Comparison of ENCODE assay signal across 1 cellular context in the genomic region with DNA sequence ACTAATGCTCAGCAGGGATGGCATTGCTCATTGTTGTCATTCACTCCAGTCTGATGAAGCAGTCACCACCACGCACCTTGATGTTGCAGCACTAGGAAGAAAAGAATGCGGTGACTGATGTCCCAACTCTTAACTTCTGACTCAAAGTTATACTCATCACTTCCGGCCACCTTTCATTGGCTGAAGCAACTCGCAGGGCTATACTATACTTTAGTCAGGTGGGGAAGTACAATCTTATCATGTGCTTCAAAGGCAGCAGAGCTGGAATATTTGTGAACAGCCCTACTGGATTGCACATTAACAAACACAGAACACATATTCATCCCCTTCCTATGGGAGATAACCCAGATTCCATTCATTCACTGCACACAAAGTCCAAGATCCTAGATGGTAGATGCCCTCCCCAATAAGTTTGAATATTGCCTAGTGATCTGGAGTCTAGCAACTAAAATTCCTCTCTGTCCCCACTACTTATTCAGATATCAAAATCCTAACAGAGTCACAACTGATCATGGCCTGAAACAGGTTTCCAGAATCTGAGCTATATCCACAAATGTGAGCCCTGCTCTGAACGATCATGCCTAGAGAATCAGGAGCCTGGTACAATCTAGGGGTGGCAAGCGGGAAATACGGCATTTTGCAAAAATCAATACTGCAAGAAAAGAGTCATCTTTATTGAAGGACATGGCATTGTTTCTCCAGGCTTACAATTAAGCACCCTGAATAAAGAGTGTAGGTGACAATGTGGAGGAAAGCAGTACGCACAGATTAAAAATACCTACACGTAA.
TF ChIP-seq lines count a peak whose summit lies in the region.

No MANE protein-coding gene starts in this region.

TF ChIP-seq in HepG2, 621 proteins besides CTCF, POLR2A, EP300 and RAD21 (continues in another document):
- TF ChIP-seq, protein P1, sequence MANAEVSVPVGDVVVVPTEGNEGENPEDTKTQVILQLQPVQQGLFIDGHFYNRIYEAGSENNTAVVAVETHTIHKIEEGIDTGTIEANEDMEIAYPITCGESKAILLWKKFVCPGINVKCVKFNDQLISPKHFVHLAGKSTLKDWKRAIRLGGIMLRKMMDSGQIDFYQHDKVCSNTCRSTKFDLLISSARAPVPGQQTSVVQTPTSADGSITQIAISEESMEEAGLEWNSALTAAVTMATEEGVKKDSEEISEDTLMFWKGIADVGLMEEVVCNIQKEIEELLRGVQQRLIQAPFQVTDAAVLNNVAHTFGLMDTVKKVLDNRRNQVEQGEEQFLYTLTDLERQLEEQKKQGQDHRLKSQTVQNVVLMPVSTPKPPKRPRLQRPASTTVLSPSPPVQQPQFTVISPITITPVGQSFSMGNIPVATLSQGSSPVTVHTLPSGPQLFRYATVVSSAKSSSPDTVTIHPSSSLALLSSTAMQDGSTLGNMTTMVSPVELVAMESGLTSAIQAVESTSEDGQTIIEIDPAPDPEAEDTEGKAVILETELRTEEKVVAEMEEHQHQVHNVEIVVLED (CRISPR knock-in tag; IDR thresholded peaks at IDR 0.05; ENCODE audit: borderline replicate concordance): no peak
- TF ChIP-seq RELA (CRISPR knock-in tag; IDR thresholded peaks at IDR 0.05) (no peak), KDM3A (CRISPR knock-in tag; IDR thresholded peaks at IDR 0.05; ENCODE audit: low read depth) (0 out of 2 replicates have a peak, but pooled peaks have one; percentile 48), REPIN1 (CRISPR knock-in tag; IDR thresholded peaks at IDR 0.05; ENCODE audit: borderline replicate concordance, low read depth) (peak; percentile 76; the same call in 1 of the 2 replicates), RORA (CRISPR knock-in tag; IDR thresholded peaks at IDR 0.05) (no peak), HNRNPLL (IDR thresholded peaks at IDR 0.05; ENCODE audit: low read depth, low read length, poor library complexity, severe bottlenecking) (no peak), ASH2L (IDR thresholded peaks at IDR 0.05; ENCODE audit: insufficient read length, low read depth, low read length) (peak; percentile 76), MEIS2 (CRISPR knock-in tag; IDR thresholded peaks at IDR 0.05) (no peak), PBX3 (CRISPR knock-in tag; IDR thresholded peaks at IDR 0.05; ENCODE audit: borderline replicate concordance) (no peak), ZMAT3 (CRISPR knock-in tag; conservative IDR thresholded peaks at IDR 0.05) (no peak), ZNF570 (CRISPR knock-in tag; IDR thresholded peaks at IDR 0.05; ENCODE audit: borderline replicate concordance) (no peak), DDIT3 (CRISPR knock-in tag; IDR thresholded peaks at IDR 0.05) (no peak), GPBP1L1 (CRISPR knock-in tag; IDR thresholded peaks at IDR 0.05) (no peak), ZNF556 (CRISPR knock-in tag; IDR thresholded peaks at IDR 0.05; ENCODE audit: borderline replicate concordance) (no peak), PHB2 (IDR thresholded peaks at IDR 0.05; ENCODE audit: partially characterized antibody) (no peak), ATRX (CRISPR knock-in tag; IDR thresholded peaks at IDR 0.05; ENCODE audit: borderline replicate concordance) (no peak), NFIB (CRISPR knock-in tag; IDR thresholded peaks at IDR 0.05; ENCODE audit: borderline replicate concordance) (no peak), MED1 (CRISPR knock-in tag; IDR thresholded peaks at IDR 0.05) (peak; percentile 90), ZBTB10 (CRISPR knock-in tag; IDR thresholded peaks at IDR 0.05; ENCODE audit: borderline replicate concordance) (no peak), ZFP37 (CRISPR knock-in tag; IDR thresholded peaks at IDR 0.05; ENCODE audit: borderline replicate concordance) (no peak), TEAD2 (CRISPR knock-in tag; IDR thresholded peaks at IDR 0.05) (no peak), POLR2G (IDR thresholded peaks at IDR 0.05; ENCODE audit: low read depth, low read length) (peak; percentile 67), ATF3 (CRISPR knock-in tag; IDR thresholded peaks at IDR 0.05) (peak; percentile 76), ESRRA (CRISPR knock-in tag; IDR thresholded peaks at IDR 0.05; ENCODE audit: low read depth) (no peak; the same call in 1 of the 2 replicates), ELF1 (CRISPR knock-in tag; IDR thresholded peaks at IDR 0.05) (peak; percentile 73), KLF13 (CRISPR knock-in tag; IDR thresholded peaks at IDR 0.05) (no peak), YEATS4 (CRISPR knock-in tag; IDR thresholded peaks at IDR 0.05; ENCODE audit: borderline replicate concordance) (peak; percentile 28; the same call in 1 of the 2 replicates), ARHGAP35 (CRISPR knock-in tag; IDR thresholded peaks at IDR 0.05; ENCODE audit: borderline replicate concordance) (no peak), MLLT10 (CRISPR knock-in tag; IDR thresholded peaks at IDR 0.05) (no peak), NCOA5 (CRISPR knock-in tag; IDR thresholded peaks at IDR 0.05) (no peak), GABPB1 (CRISPR knock-in tag; IDR thresholded peaks at IDR 0.05) (peak; percentile 77), NR3C1 (CRISPR knock-in tag; IDR thresholded peaks at IDR 0.05) (no peak), ZNF549 (CRISPR knock-in tag; IDR thresholded peaks at IDR 0.05) (no peak), ZNF34 (CRISPR knock-in tag; IDR thresholded peaks at IDR 0.05; ENCODE audit: borderline replicate concordance) (no peak), CENPX (CRISPR knock-in tag; IDR thresholded peaks at IDR 0.05) (no peak), ZKSCAN1 (IDR thresholded peaks at IDR 0.05; ENCODE audit: low read length) (no peak; the same call in 1 of the 2 replicates), ZNF878 (CRISPR knock-in tag; IDR thresholded peaks at IDR 0.05) (peak; percentile 74; the same call in 1 of the 2 replicates), ZNF253 (CRISPR knock-in tag; IDR thresholded peaks at IDR 0.05; ENCODE audit: borderline replicate concordance) (no peak), ZNF230 (CRISPR knock-in tag; IDR thresholded peaks at IDR 0.05) (0 out of 2 replicates have a peak, but pooled peaks have one; percentile 20), TAF15 (IDR thresholded peaks at IDR 0.05; ENCODE audit: low read depth, low read length, poor library complexity, severe bottlenecking) (no peak), ZNF383 (CRISPR knock-in tag; IDR thresholded peaks at IDR 0.05; ENCODE audit: borderline replicate concordance) (no peak), RARA (CRISPR knock-in tag; IDR thresholded peaks at IDR 0.05) (peak; percentile 78), SATB2 (CRISPR knock-in tag; IDR thresholded peaks at IDR 0.05) (no peak), PHF8 (CRISPR knock-in tag; IDR thresholded peaks at IDR 0.05) (peak; percentile 23; the same call in 1 of the 2 replicates), ZNF619 (CRISPR knock-in tag; IDR thresholded peaks at IDR 0.05) (no peak), FLYWCH1 (CRISPR knock-in tag; IDR thresholded peaks at IDR 0.05) (no peak), TBP (CRISPR knock-in tag; IDR thresholded peaks at IDR 0.05) (no peak), ZNF782 (CRISPR knock-in tag; IDR thresholded peaks at IDR 0.05; ENCODE audit: borderline replicate concordance) (no peak), HOXA7 (CRISPR knock-in tag; IDR thresholded peaks at IDR 0.05) (no peak), PAF1 (CRISPR knock-in tag; IDR thresholded peaks at IDR 0.05) (no peak), ZNF501 (CRISPR knock-in tag; IDR thresholded peaks at IDR 0.05) (no peak), NFE2 (CRISPR knock-in tag; IDR thresholded peaks at IDR 0.05) (no peak), TMF1 (CRISPR knock-in tag; IDR thresholded peaks at IDR 0.05; ENCODE audit: low read depth) (no peak)
- TF ChIP-seq, protein P2, sequence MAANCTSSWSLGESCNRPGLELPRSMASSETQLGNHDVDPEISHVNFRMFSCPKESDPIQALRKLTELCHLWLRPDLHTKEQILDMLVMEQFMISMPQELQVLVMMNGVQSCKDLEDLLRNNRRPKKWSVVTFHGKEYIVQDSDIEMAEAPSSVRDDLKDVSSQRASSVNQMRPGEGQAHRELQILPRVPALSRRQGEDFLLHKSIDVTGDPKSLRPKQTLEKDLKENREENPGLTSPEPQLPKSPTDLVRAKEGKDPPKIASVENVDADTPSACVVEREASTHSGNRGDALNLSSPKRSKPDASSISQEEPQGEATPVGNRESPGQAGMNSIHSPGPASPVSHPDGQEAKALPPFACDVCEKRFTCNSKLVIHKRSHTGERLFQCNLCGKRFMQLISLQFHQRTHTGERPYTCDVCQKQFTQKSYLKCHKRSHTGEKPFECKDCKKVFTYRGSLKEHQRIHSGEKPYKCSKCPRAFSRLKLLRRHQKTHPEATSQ (CRISPR knock-in tag; IDR thresholded peaks at IDR 0.05; ENCODE audit: borderline replicate concordance): no peak; the same call in 1 of the 2 replicates
- TF ChIP-seq, protein P3, sequence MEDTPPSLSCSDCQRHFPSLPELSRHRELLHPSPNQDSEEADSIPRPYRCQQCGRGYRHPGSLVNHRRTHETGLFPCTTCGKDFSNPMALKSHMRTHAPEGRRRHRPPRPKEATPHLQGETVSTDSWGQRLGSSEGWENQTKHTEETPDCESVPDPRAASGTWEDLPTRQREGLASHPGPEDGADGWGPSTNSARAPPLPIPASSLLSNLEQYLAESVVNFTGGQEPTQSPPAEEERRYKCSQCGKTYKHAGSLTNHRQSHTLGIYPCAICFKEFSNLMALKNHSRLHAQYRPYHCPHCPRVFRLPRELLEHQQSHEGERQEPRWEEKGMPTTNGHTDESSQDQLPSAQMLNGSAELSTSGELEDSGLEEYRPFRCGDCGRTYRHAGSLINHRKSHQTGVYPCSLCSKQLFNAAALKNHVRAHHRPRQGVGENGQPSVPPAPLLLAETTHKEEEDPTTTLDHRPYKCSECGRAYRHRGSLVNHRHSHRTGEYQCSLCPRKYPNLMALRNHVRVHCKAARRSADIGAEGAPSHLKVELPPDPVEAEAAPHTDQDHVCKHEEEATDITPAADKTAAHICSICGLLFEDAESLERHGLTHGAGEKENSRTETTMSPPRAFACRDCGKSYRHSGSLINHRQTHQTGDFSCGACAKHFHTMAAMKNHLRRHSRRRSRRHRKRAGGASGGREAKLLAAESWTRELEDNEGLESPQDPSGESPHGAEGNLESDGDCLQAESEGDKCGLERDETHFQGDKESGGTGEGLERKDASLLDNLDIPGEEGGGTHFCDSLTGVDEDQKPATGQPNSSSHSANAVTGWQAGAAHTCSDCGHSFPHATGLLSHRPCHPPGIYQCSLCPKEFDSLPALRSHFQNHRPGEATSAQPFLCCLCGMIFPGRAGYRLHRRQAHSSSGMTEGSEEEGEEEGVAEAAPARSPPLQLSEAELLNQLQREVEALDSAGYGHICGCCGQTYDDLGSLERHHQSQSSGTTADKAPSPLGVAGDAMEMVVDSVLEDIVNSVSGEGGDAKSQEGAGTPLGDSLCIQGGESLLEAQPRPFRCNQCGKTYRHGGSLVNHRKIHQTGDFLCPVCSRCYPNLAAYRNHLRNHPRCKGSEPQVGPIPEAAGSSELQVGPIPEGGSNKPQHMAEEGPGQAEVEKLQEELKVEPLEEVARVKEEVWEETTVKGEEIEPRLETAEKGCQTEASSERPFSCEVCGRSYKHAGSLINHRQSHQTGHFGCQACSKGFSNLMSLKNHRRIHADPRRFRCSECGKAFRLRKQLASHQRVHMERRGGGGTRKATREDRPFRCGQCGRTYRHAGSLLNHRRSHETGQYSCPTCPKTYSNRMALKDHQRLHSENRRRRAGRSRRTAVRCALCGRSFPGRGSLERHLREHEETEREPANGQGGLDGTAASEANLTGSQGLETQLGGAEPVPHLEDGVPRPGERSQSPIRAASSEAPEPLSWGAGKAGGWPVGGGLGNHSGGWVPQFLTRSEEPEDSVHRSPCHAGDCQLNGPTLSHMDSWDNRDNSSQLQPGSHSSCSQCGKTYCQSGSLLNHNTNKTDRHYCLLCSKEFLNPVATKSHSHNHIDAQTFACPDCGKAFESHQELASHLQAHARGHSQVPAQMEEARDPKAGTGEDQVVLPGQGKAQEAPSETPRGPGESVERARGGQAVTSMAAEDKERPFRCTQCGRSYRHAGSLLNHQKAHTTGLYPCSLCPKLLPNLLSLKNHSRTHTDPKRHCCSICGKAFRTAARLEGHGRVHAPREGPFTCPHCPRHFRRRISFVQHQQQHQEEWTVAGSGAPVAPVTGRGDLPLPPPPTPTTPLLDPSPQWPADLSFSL (CRISPR knock-in tag; IDR thresholded peaks at IDR 0.05): no peak; the same call in 1 of the 2 replicates
